13 cellular contexts compared by ENCODE assay signal in genomic region chr1:228838717-228839500, GRCh38.
DNase-seq lines count a peak whose midpoint lies in the region; FAIRE-seq and TF ChIP-seq lines count a peak whose summit lies in the region.
"Had no signal": no experiment of that assay in that cellular context is flagged by ENCODE, and none has a peak within 500 bp of the region (broad histone marks: within the 10 kb centered on the region; RNA-seq: fewer than 3 reads in every experiment).

No MANE protein-coding gene starts in this region.

- H3K4me1 ChIP-seq in ectodermal cell (ENCODE audit: control insufficient read depth, insufficient read depth, low read length) (peaks cover 20% of the 10 kb centered on the region), neural progenitor cell (no peaks in the 10 kb centered on the region)

- H3K36me3 Mint-ChIP-seq in neural progenitor cell, result peaks cover 2% of the 10 kb centered on the region
- H3K36me3 Mint-ChIP-seq: stimulated activated memory B cell treated with anti-CD40 and anti-IgM and Interleukin-4, amounts not matched to agents 10 μg/mL and 1 μg/mL and 100 μg/mL, for 72 hours had no signal

- H3K27me3 Mint-ChIP-seq in neural progenitor cell (ENCODE audit: insufficient read depth, low read depth), result peaks cover 11% of the 10 kb centered on the region

- FAIRE-seq in frontal cortex (lab: Jason Lieb, UNC), result no peak

- 93 to 94% methylated on average over 8 of the region's 8 CpGs for WGBS in ectodermal cell, 2 experiments
- WGBS in lower leg skin, 2 donors, result 89 to 91% methylated on average over 8 of the region's 8 CpGs

- no peak overlapping the region for H3K4me3 ChIP-seq in ectodermal cell (ENCODE audit: insufficient read depth, low read depth, low read length)
- H3K4me3 ChIP-seq in neural progenitor cell, result no peak overlapping the region
- no peak overlapping the region for H3K4me3 ChIP-seq in lower leg skin (ENCODE audit: low read depth, poor library complexity, severe bottlenecking)

- no peaks in the 10 kb centered on the region for H3K79me2 ChIP-seq in neural progenitor cell (ENCODE audit: low read depth)

- no peaks in the 10 kb centered on the region for H3K27me3 ChIP-seq in ectodermal cell (ENCODE audit: control insufficient read depth, insufficient read depth, low read length, poor library complexity, severe bottlenecking)
- no peaks in the 10 kb centered on the region for H3K27me3 ChIP-seq in neural progenitor cell

- H3K27ac ChIP-seq in ectodermal cell (ENCODE audit: insufficient read depth, low read depth, low read length, poor library complexity, severe bottlenecking) (peak overlapping the region; percentile 27), neural progenitor cell (no peak overlapping the region)

- H4K20me1 ChIP-seq in neural progenitor cell (ENCODE audit: low read depth), result no peaks in the 10 kb centered on the region

- no peak overlapping the region for H2AFZ ChIP-seq in neural progenitor cell (replicated peaks)

- no peak overlapping the region for H3K4me2 ChIP-seq in neural progenitor cell

- peaks cover 47% of the 10 kb centered on the region for H3K4me1 Mint-ChIP-seq in neural progenitor cell
- H3K4me1 Mint-ChIP-seq: stimulated activated memory B cell treated with anti-CD40 and anti-IgM and Interleukin-4, amounts not matched to agents 10 μg/mL and 1 μg/mL and 100 μg/mL, for 72 hours had no signal

- H3F3A ChIP-seq in neural progenitor cell (ENCODE audit: low read depth), result peaks cover 3% of the 10 kb centered on the region

- H3K9ac ChIP-seq in neural progenitor cell, result no peak overlapping the region

- H3K36me3 ChIP-seq in ectodermal cell (ENCODE audit: control insufficient read depth, insufficient read depth, low read length) (no peaks in the 10 kb centered on the region), neural progenitor cell (no peaks in the 10 kb centered on the region)

- TF ChIP-seq CTCF in neural progenitor cell (IDR thresholded peaks at IDR 0.05), result no peak
- TF ChIP-seq CTCF in lower leg skin (IDR thresholded peaks at IDR 0.05), result no peak

- no peaks in the 10 kb centered on the region for H3K9me3 ChIP-seq in ectodermal cell (ENCODE audit: control insufficient read depth, low read length)
- no peaks in the 10 kb centered on the region for H3K9me3 ChIP-seq in neural progenitor cell (ENCODE audit: low read depth)

- peak overlapping the region; percentile 75 for H3K27ac Mint-ChIP-seq in neural progenitor cell
- H3K27ac Mint-ChIP-seq: stimulated activated memory B cell treated with anti-CD40 and anti-IgM and Interleukin-4, amounts not matched to agents 10 μg/mL and 1 μg/mL and 100 μg/mL, for 72 hours had no signal

- DNase-seq in A172 (ENCODE audit: low spot score), result peak; percentile 28
- peak; percentile 12 for DNase-seq in NCI-H226
- no peak for DNase-seq in neural progenitor cell (ENCODE audit: low spot score)
- DNase-seq in DMS153 treated with DMSO at 0.1 percent for 48 hours (lab: John Stamatoyannopoulos, UW; ENCODE audit: unreplicated experiment), result no peak
- no peak for DNase-seq in lower leg skin (ENCODE audit: low spot score in 2 of 2)
- DNase-seq in central memory CD4-positive, alpha-beta T cell, result no peak
- DNase-seq in frontal cortex (ENCODE audit: low spot score in 2 of 2), result no peak
- DNase-seq: GDM1, NCI-H1417 treated with DMSO at 0.1 percent for 48 hours, occipital lobe, T-helper 2 cell had no signal

- peaks cover 15% of the 10 kb centered on the region for H3K9me3 Mint-ChIP-seq in neural progenitor cell

- intact Hi-C loops in lower leg skin (cut with DNase I; ENCODE audit: low total_unique reads), result no loop called here

- TF ChIP-seq POLR2A in lower leg skin (IDR thresholded peaks at IDR 0.05), result no peak

- no peak overlapping the region for H3K4me3 Mint-ChIP-seq in neural progenitor cell
- H3K4me3 Mint-ChIP-seq: stimulated activated memory B cell treated with anti-CD40 and anti-IgM and Interleukin-4, amounts not matched to agents 10 μg/mL and 1 μg/mL and 100 μg/mL, for 72 hours had no signal

Comparison
In these comparisons a context has a peak if more than half of its experiments do, and no peak if none do; other contexts are left out.
1. DNase-seq: peak in A172 (single experiment) and NCI-H226 (single experiment); none in neural progenitor cell (single experiment), DMS153 treated with DMSO at 0.1 percent for 48 hours (single experiment), lower leg skin (0 of 2), central memory CD4-positive, alpha-beta T cell (single experiment) and frontal cortex (0 of 2).